In the genomic region with DNA sequence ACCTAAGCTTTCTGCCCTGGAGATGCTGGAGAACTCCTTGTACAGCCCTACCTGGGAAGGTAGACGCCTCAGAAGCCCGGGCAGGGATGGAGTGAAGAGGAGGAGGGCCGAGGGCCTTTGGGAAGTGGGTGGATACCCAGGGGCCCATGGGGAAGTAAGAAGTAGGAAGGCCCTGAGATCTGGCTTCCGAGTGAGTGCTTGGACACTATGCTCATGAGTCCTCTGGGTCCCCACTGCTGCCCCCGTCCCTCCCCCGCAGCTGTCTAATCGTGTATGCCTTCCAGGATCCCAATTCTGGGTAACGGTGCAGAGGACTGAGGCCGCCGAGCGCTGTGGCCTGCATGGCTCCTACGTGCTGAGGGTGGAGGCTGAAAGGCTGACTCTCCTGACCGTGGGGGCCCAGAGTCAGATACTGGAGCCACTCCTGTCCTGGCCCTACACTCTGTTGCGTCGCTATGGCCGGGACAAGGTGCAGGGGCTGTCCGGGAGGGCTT, we compare ENCODE assay signal across 8 cellular contexts. TPM values are rescaled to one million over a fixed set of nuclear protein-coding genes. Genes with fewer than 3 reads are reported as not detected.
DNase-seq lines count a peak whose midpoint lies in the region; ATAC-seq and TF ChIP-seq lines count a peak whose summit lies in the region.

No MANE protein-coding gene starts in this region.

- peaks cover 13% of the 10 kb centered on the region for H3K36me3 Mint-ChIP-seq in activated naive CD4-positive, alpha-beta T cell treated with anti-CD3 and anti-CD28 coated beads, Interleukin-2, amount 10 ng/mL, durations not matched to agents 7 days and 5 days
- H3K36me3 Mint-ChIP-seq in mesothelial cell of epicardium = peaks cover 3% of the 10 kb centered on the region

- DNase-seq in activated naive CD4-positive, alpha-beta T cell treated with anti-CD3 and anti-CD28 coated beads, Interleukin-2, amount 10 ng/mL, durations not matched to agents 7 days and 5 days = no peak
- DNase-seq in activated naive CD4-positive, alpha-beta T cell treated with anti-CD3 and anti-CD28 coated beads, Interleukin-2, amount 50 U/mL, for 16 hours = no peak
- DNase-seq in cardiac fibroblast (ENCODE audit: low read depth in 2 of 2) (no peak), mesothelial cell of epicardium (ENCODE audit: low spot score in 2 of 2, unreplicated experiment in 2 of 2) (no peak), upper lobe of right lung (peak; percentile 72), NCI-H2081 (lab: John Stamatoyannopoulos, UW) (no peak)

- ATAC-seq in upper lobe of right lung (peak; percentile 51), HG03045 (IDR thresholded peaks at IDR 0.05; ENCODE audit: unreplicated experiment) (no peak)
- no peak for ATAC-seq in activated CD4-positive, CD25-positive, alpha-beta regulatory T cell treated with anti-CD3 and anti-CD28 coated beads, Interleukin-2, amount 50 U/mL, for 24 hours

- H3K27ac ChIP-seq in upper lobe of right lung = peak overlapping the region; percentile 88

- peak overlapping the region; percentile 89 for H3K27ac Mint-ChIP-seq in activated naive CD4-positive, alpha-beta T cell treated with anti-CD3 and anti-CD28 coated beads, Interleukin-2, amount 10 ng/mL, durations not matched to agents 7 days and 5 days
- no peak overlapping the region for H3K27ac Mint-ChIP-seq in mesothelial cell of epicardium

- CTCF ChIA-PET in activated naive CD4-positive, alpha-beta T cell treated with anti-CD3 and anti-CD28 coated beads, Interleukin-2, amount 10 ng/mL, durations not matched to agents 7 days and 5 days (lab: Charles Lee) = interaction anchor here (0.9 to 3.6 kb wide), 3 partner anchors 29 to 33 kb away, joined by 3 to 11 read pairs (median 5); no protein-coding TSS in a partner anchor

- TF ChIP-seq CTCF in cardiac fibroblast (IDR thresholded peaks at IDR 0.05; ENCODE audit: low read depth, low read length) = no peak
- TF ChIP-seq CTCF in mesothelial cell of epicardium (IDR thresholded peaks at IDR 0.05; ENCODE audit: unreplicated experiment) = no peak
- TF ChIP-seq CTCF in upper lobe of right lung (IDR thresholded peaks at IDR 0.05) = no peak

- H3K36me3 ChIP-seq in upper lobe of right lung = no peaks in the 10 kb centered on the region

- intact Hi-C loops in upper lobe of right lung (cut with DNase I) = no loop called here

- peaks cover 33% of the 10 kb centered on the region for H3K4me1 Mint-ChIP-seq in activated naive CD4-positive, alpha-beta T cell treated with anti-CD3 and anti-CD28 coated beads, Interleukin-2, amount 10 ng/mL, durations not matched to agents 7 days and 5 days
- H3K4me1 Mint-ChIP-seq in mesothelial cell of epicardium = peaks cover 20% of the 10 kb centered on the region

- H3K4me3 ChIP-seq in cardiac fibroblast (replicated peaks in 1 of 2; ENCODE audit: low read depth in 2 of 2, low read length in 2 of 2) = peak overlapping the region; percentile 93 to 95
- peak overlapping the region; percentile 88 for H3K4me3 ChIP-seq in upper lobe of right lung

- no peaks in the 10 kb centered on the region for H3K9me3 ChIP-seq in upper lobe of right lung

- peaks cover 10% of the 10 kb centered on the region for H3K4me1 ChIP-seq in upper lobe of right lung

- no peaks in the 10 kb centered on the region for H3K27me3 ChIP-seq in upper lobe of right lung

- H3K27me3 Mint-ChIP-seq in activated naive CD4-positive, alpha-beta T cell treated with anti-CD3 and anti-CD28 coated beads, Interleukin-2, amount 10 ng/mL, durations not matched to agents 7 days and 5 days = peaks cover 44% of the 10 kb centered on the region
- peaks cover 28% of the 10 kb centered on the region for H3K27me3 Mint-ChIP-seq in mesothelial cell of epicardium (ENCODE audit: low read depth)

- peak overlapping the region; percentile 94 for H3K4me3 Mint-ChIP-seq in activated naive CD4-positive, alpha-beta T cell treated with anti-CD3 and anti-CD28 coated beads, Interleukin-2, amount 10 ng/mL, durations not matched to agents 7 days and 5 days
- peak overlapping the region; percentile 79 for H3K4me3 Mint-ChIP-seq in mesothelial cell of epicardium

- H3K9me3 Mint-ChIP-seq in activated naive CD4-positive, alpha-beta T cell treated with anti-CD3 and anti-CD28 coated beads, Interleukin-2, amount 10 ng/mL, durations not matched to agents 7 days and 5 days = no peaks in the 10 kb centered on the region
- H3K9me3 Mint-ChIP-seq in mesothelial cell of epicardium = no peaks in the 10 kb centered on the region

RNA-seq across cellular contexts. Expression of gene DOK1, which starts 1.1 kb away (rescaled TPM):
- total RNA-seq in mesothelial cell of epicardium (10.7 to 11.9 TPM (median 10.8 TPM) in 3 replicates), upper lobe of right lung (35.7 TPM)

RNA-seq across cellular contexts. Expression of gene LOXL3, which starts 1.9 kb away (rescaled TPM):
- total RNA-seq in mesothelial cell of epicardium (20.3 to 26.7 TPM (median 21.9 TPM) in 3 replicates), upper lobe of right lung (8.1 TPM)

RNA-seq across cellular contexts. Expression of gene HTRA2, which starts 25.9 kb away (rescaled TPM):
- total RNA-seq in mesothelial cell of epicardium (25.1 to 26.1 TPM (median 25.7 TPM) in 3 replicates), upper lobe of right lung (31.4 TPM)

RNA-seq across cellular contexts. Expression of gene AUP1, which starts 26.2 kb away (rescaled TPM):
- total RNA-seq in mesothelial cell of epicardium (86.2 to 89.4 TPM (median 86.8 TPM) in 3 replicates), upper lobe of right lung (119 TPM)

RNA-seq across cellular contexts. Expression of gene DQX1, which starts 29.6 kb away (rescaled TPM):
- 0.16 to 0.42 TPM (median 0.29 TPM) in 3 replicates for total RNA-seq in mesothelial cell of epicardium
- total RNA-seq in upper lobe of right lung = not detected
